23 cellular contexts compared by ENCODE assay signal in genomic region chr16:88413631-88414030, GRCh38. TPM values are rescaled to one million over a fixed set of nuclear protein-coding genes. Genes with fewer than 3 reads are reported as not detected.
A peak's percentile ranks its signal among the peaks of the same experiment; 100 is the strongest.
DNase-seq lines count a peak whose midpoint lies in the region; ATAC-seq, FAIRE-seq and TF ChIP-seq lines count a peak whose summit lies in the region.
"Had no signal": no experiment of that assay in that cellular context is flagged by ENCODE, and none has a peak within 500 bp of the region (broad histone marks: within the 10 kb centered on the region; RNA-seq: fewer than 3 reads in every experiment).

No MANE protein-coding gene starts in this region.

- no peaks in the 10 kb centered on the region for H3K79me2 ChIP-seq in HCT116 (ENCODE audit: insufficient read depth, low read length)
- H3K79me2 ChIP-seq in GM12878 (ENCODE audit: control insufficient read depth, insufficient read depth, low read length): no peaks in the 10 kb centered on the region

- H3K4me2 ChIP-seq in HCT116 (ENCODE audit: low read length): no peak overlapping the region
- no peak overlapping the region for H3K4me2 ChIP-seq in GM12878 (ENCODE audit: control insufficient read depth, insufficient read depth)
- no peak overlapping the region for H3K4me2 ChIP-seq in mesenchymal stem cell (ENCODE audit: low read length, poor library complexity, severe bottlenecking)
- H3K4me2 ChIP-seq: BLaER1 had no signal

- H2AFZ ChIP-seq in HCT116 (ENCODE audit: low read depth, low read length, poor library complexity, severe bottlenecking) (no peak overlapping the region), GM12878 (ENCODE audit: control insufficient read depth, low read depth, low read length) (no peak overlapping the region), mesenchymal stem cell (ENCODE audit: low read depth, low read length) (no peak overlapping the region)

- H2BK120ac ChIP-seq in mesenchymal stem cell (ENCODE audit: low read depth, low read length): no peak overlapping the region

- H4K8ac ChIP-seq in mesenchymal stem cell (ENCODE audit: low read length): no peak overlapping the region

- no peaks in the 10 kb centered on the region for H3K79me1 ChIP-seq in mesenchymal stem cell (replicated peaks; ENCODE audit: low read length, poor library complexity, severe bottlenecking)

- TF ChIP-seq RAD21 in HCT116 (IDR thresholded peaks at IDR 0.05; ENCODE audit: low read depth): no peak
- no peak for TF ChIP-seq RAD21 in GM12878 (IDR thresholded peaks at IDR 0.05; ENCODE audit: insufficient read depth, low read depth, low read length)

- no peak for TF ChIP-seq EP300 in GM12878 (IDR thresholded peaks at IDR 0.05; ENCODE audit: borderline replicate concordance in 1 of 2, control insufficient read depth in 1 of 2, low read depth in 2 of 2, low read length in 2 of 2)

- 28% methylated on average over 12 of the region's 12 CpGs for WGBS in GM12878 (ENCODE audit: insufficient coverage, insufficient replicate concordance, low lambda C conversion rate, missing lambda C conversion rate)
- 96% methylated on average over 12 of the region's 12 CpGs for WGBS in mesenchymal stem cell

- no peak for FAIRE-seq in GM12878 (lab: Jason Lieb, UNC)
- FAIRE-seq: A204.1, D721Med, G401.6, GM12892, GM18507, GM19239 had no signal

- TF ChIP-seq CTCF in HCT116 (IDR thresholded peaks at IDR 0.05 in 2 of 3, conservative IDR thresholded peaks at IDR 0.05 in 1 of 3; ENCODE audit: borderline replicate concordance in 1 of 3, insufficient read depth in 1 of 3, low read depth in 2 of 3, low read length in 2 of 3): no peak
- no peak for TF ChIP-seq CTCF in GM12878 (IDR thresholded peaks at IDR 0.05 in 2 of 3, conservative IDR thresholded peaks at IDR 0.05 in 1 of 3; ENCODE audit: control insufficient read depth in 2 of 3, extremely low read depth in 1 of 3, insufficient read depth in 1 of 3, low read depth in 3 of 3, low read length in 3 of 3)

- POLR2A ChIA-PET in HCT116 (lab: Charles Lee) (no interaction called here), GM12878 (lab: Charles Lee) (no interaction called here)

- H3K36me3 ChIP-seq in HCT116 (ENCODE audit: control insufficient read depth in 1 of 2, insufficient read depth in 2 of 2, low read length in 2 of 2) (no peaks in the 10 kb centered on the region), GM12878 (ENCODE audit: control insufficient read depth in 2 of 2, insufficient read depth in 2 of 2, low read length in 1 of 2) (no peaks in the 10 kb centered on the region), mesenchymal stem cell (ENCODE audit: control insufficient read depth in 1 of 2, insufficient read depth in 2 of 2, low read depth in 1 of 2, low read length in 2 of 2) (peaks cover 8 to 18% of the 10 kb centered on the region in 2 experiments)
- H3K36me3 ChIP-seq: BE2C, BLaER1 had no signal

- H3K9ac ChIP-seq in HCT116 (ENCODE audit: low read length): no peak overlapping the region
- H3K9ac ChIP-seq in GM12878 (ENCODE audit: control insufficient read depth, insufficient read depth, low read length): no peak overlapping the region
- no peak overlapping the region for H3K9ac ChIP-seq in mesenchymal stem cell (ENCODE audit: low read length)
- H3K9ac ChIP-seq: BLaER1 had no signal

- no peak overlapping the region for H3K4ac ChIP-seq in mesenchymal stem cell (ENCODE audit: low read depth in 1 of 2, low read length in 2 of 2)

- no peaks in the 10 kb centered on the region for H3K9me2 ChIP-seq in HCT116 (ENCODE audit: insufficient read depth)

- H2BK5ac ChIP-seq in mesenchymal stem cell (ENCODE audit: low read depth, low read length, poor library complexity, severe bottlenecking): no peak overlapping the region

- BruUV-seq in HCT116 (replicated peaks; lab: Mats Ljungman, UMichigan): no TSS peak
- BruUV-seq in GM12878 (replicated peaks; lab: Mats Ljungman, UMichigan): no TSS peak

- DNase-seq in HCT116 (ENCODE audit: low read depth, low spot score): no peak
- no peak for DNase-seq in GM12878 (ENCODE audit: low read depth, low spot score)
- DNase-seq in mesenchymal stem cell: no peak
- DNase-seq in mesenteric fat pad (ENCODE audit: low spot score): no peak
- DNase-seq in NCI-H2196 (lab: John Stamatoyannopoulos, UW; ENCODE audit: unreplicated experiment): no peak
- DNase-seq: 8988T; ACHN; BE2C; C1 segment of cervical spinal cord; Caco-2; Calu3; CD4-positive, alpha-beta T cell; CD8-positive, alpha-beta T cell; DMS79 treated with DMSO at 0.1 percent for 48 hours; GF-D8 had no signal

- H2BK15ac ChIP-seq in mesenchymal stem cell (ENCODE audit: low read depth, poor library complexity, severe bottlenecking): peak overlapping the region; percentile 55

- in situ Hi-C loops in GM12878 (cut with MboI): no loop called here

- no peak overlapping the region for H2AK5ac ChIP-seq in mesenchymal stem cell (ENCODE audit: low read length, severe bottlenecking)

- peak overlapping the region in 1 of 2 experiments; percentile 50 for H3K14ac ChIP-seq in mesenchymal stem cell (ENCODE audit: low read length in 2 of 2)

- H3K4me3 ChIP-seq in HCT116 (replicated peaks in 1 of 2; ENCODE audit: low read depth in 1 of 2, low read length in 2 of 2) (no peak overlapping the region), GM12878 (no peak overlapping the region), mesenchymal stem cell (ENCODE audit: insufficient read depth in 1 of 2, low read depth in 1 of 2, low read length in 2 of 2) (no peak overlapping the region)
- H3K4me3 ChIP-seq: BLaER1 had no signal

- RAD21 ChIA-PET in HCT116 (lab: Charles Lee; ENCODE audit: low non-redundant PET in 1 of 2, low total read pairs in 2 of 2, uncharacterized antibody in 2 of 2, unreplicated experiment in 2 of 2) (no interaction called here), GM12878 (lab: Charles Lee; ENCODE audit: unreplicated experiment) (no interaction called here)

- H2BK12ac ChIP-seq in mesenchymal stem cell (ENCODE audit: low read length in 2 of 2): no peak overlapping the region

- TF ChIP-seq POLR2A in HCT116 (IDR thresholded peaks at IDR 0.05; ENCODE audit: borderline replicate concordance, extremely low read depth, insufficient read depth, insufficient read length): no peak
- no peak for TF ChIP-seq POLR2A in GM12878 (IDR thresholded peaks at IDR 0.05; ENCODE audit: low read depth, low read length)

- ATAC-seq in HCT116: 0 out of 2 replicates have a peak, but pooled peaks have one; percentile 5
- peak; percentile 25; the same call in 2 of the 3 replicates for ATAC-seq in GM12878
- ATAC-seq in GM19023 (IDR thresholded peaks at IDR 0.05; ENCODE audit: unreplicated experiment): no peak
- ATAC-seq: CD8-positive, alpha-beta T cell had no signal

- no peak overlapping the region for H3K23ac ChIP-seq in mesenchymal stem cell (ENCODE audit: low read length in 2 of 2)

- intact Hi-C loops in HCT116 (cut with micrococcal nuclease) (no loop called here), GM12878 (cut with micrococcal nuclease; ENCODE audit: unreplicated experiment) (no loop called here)

- H3K4me1 ChIP-seq in HCT116 (ENCODE audit: control insufficient read depth in 1 of 2, insufficient read depth in 2 of 2, low read length in 2 of 2) (no peaks in the 10 kb centered on the region), GM12878 (ENCODE audit: control insufficient read depth, insufficient read depth, low read length) (no peaks in the 10 kb centered on the region), mesenchymal stem cell (ENCODE audit: control insufficient read depth, insufficient read depth, low read depth, low read length) (peaks cover 7% of the 10 kb centered on the region)
- H3K4me1 ChIP-seq: BE2C, Caco-2 had no signal

- no peaks in the 10 kb centered on the region for H4K20me1 ChIP-seq in HCT116 (ENCODE audit: insufficient read depth)
- H4K20me1 ChIP-seq in GM12878 (ENCODE audit: control insufficient read depth, insufficient read depth): no peaks in the 10 kb centered on the region
- H4K20me1 ChIP-seq: BLaER1 had no signal

- H4K91ac ChIP-seq in mesenchymal stem cell (ENCODE audit: low read length): no peak overlapping the region

- CTCF ChIA-PET in HCT116 (lab: Charles Lee): no interaction called here
- CTCF ChIA-PET in GM12878 (lab: Yijun Ruan, JAX): no interaction called here

- SMC1A ChIA-PET in GM12878 (lab: Charles Lee; ENCODE audit: uncharacterized antibody, unreplicated experiment): no interaction called here

- H3K27me3 ChIP-seq in HCT116 (ENCODE audit: insufficient read depth, low read length): no peaks in the 10 kb centered on the region
- no peaks in the 10 kb centered on the region; a peak in 1 of 4 replicates for H3K27me3 ChIP-seq in GM12878 (replicated peaks in 1 of 2; ENCODE audit: control insufficient read depth in 2 of 2, insufficient read depth in 2 of 2, low read length in 1 of 2)
- no peaks in the 10 kb centered on the region for H3K27me3 ChIP-seq in mesenchymal stem cell (ENCODE audit: control insufficient read depth in 1 of 2, insufficient read depth in 1 of 2, low read length in 2 of 2)
- H3K27me3 ChIP-seq: BE2C, BLaER1 had no signal

- no peak overlapping the region for H3K18ac ChIP-seq in mesenchymal stem cell (ENCODE audit: low read depth in 1 of 2, low read length in 2 of 2)

- H3K27ac ChIP-seq in HCT116 (ENCODE audit: low read depth, low read length) (no peak overlapping the region), GM12878 (ENCODE audit: control insufficient read depth, insufficient read depth) (no peak overlapping the region), mesenchymal stem cell (ENCODE audit: low read length, poor library complexity, severe bottlenecking) (no peak overlapping the region)
- H3K27ac ChIP-seq: BLaER1 had no signal

- H3K9me3 ChIP-seq in HCT116 (ENCODE audit: control insufficient read depth in 1 of 2, insufficient read depth in 1 of 2, low read depth in 1 of 2, low read length in 2 of 2): no peaks in the 10 kb centered on the region
- no peaks in the 10 kb centered on the region for H3K9me3 ChIP-seq in GM12878 (replicated peaks; ENCODE audit: control insufficient read depth, insufficient read depth, low read length)
- no peaks in the 10 kb centered on the region for H3K9me3 ChIP-seq in mesenchymal stem cell (ENCODE audit: control insufficient read depth, low read length)
- H3K9me3 ChIP-seq: BE2C, BLaER1, Caco-2 had no signal

RNA-seq across cellular contexts. Expression of gene ZNF469, which starts 30.9 kb away (rescaled TPM):
- total RNA-seq in HCT116 (2021; ENCODE audit: unreplicated experiment) (5.9 TPM), GM12878 (2014; rRNA removed) (0.05 and 0.06 TPM in 2 replicates), GM12878 (2014; rRNA removed; fragmentation: Illumina TruSeq; extraction: Trizol) (0.04 and 0.05 TPM in 2 replicates), GM12878 (2021) (0.16 and 0.21 TPM in 2 replicates), mesenteric fat pad (2.5 TPM)
- 2.1 and 2.4 TPM in 2 replicates for polyA plus RNA-seq in HCT116 (2012)
- total RNA-seq in GM12878 (2013; cell fraction: nucleolus; rRNA removed): 0.29 and 0.44 TPM in 2 replicates
- polyA plus RNA-seq in GM12878 (2011; ENCODE audit: low read depth): 0.03 TPM
- polyA plus RNA-seq in GM12878 (2011; rRNA removed) (0.01 TPM in 2 replicates), GM12878 (2014; fragmentation: Illumina TruSeq; extraction: Trizol) (0.01 and 0.02 TPM in 2 replicates), GM12878 (2014; fragmentation: Nextera tagmentation; extraction: Ambion mirVana) (not detected), GM12878 (2014; rRNA removed) (0.04 and 0.12 TPM in 2 replicates), GM12878 (2016; fragmentation: Nextera tagmentation; extraction: Ambion mirVana) (under 1 TPM in 1 of 2 experiments, not detected in 1; 0.04 TPM)
- 0.01 and 0.02 TPM in 2 replicates for polyA plus RNA-seq in GM12878 (2011; cell fraction: cytosol; rRNA removed)
- polyA plus RNA-seq in GM12878 (2011; cell fraction: nucleus; rRNA removed): 0.15 and 0.23 TPM in 2 replicates
- polyA plus RNA-seq in GM12878 (2012): 0.11 and 0.14 TPM in 2 replicates
- 0.07 and 0.41 TPM in 2 replicates for polyA minus RNA-seq in GM12878 (2011; rRNA and poly(A)+ RNA removed)
- 0.10 and 0.13 TPM in 2 replicates for polyA minus RNA-seq in GM12878 (2011; cell fraction: cytosol; rRNA and poly(A)+ RNA removed)
- 0.48 and 0.67 TPM in 2 replicates for polyA minus RNA-seq in GM12878 (2011; cell fraction: nucleus; rRNA and poly(A)+ RNA removed)
- polyA plus RNA-seq in mesenchymal stem cell (2013, experiment 1 of 2): 11.1 TPM
- 10.4 TPM for polyA plus RNA-seq in mesenchymal stem cell (2013, experiment 2 of 2)

RNA-seq across cellular contexts. Expression of gene ZFPM1, which starts 39.4 kb away (rescaled TPM):
- total RNA-seq in HCT116 (2021; ENCODE audit: unreplicated experiment): 14.6 TPM
- polyA plus RNA-seq in HCT116 (2012): 5.6 and 6.4 TPM in 2 replicates
- total RNA-seq in GM12878 (2013; cell fraction: nucleolus; rRNA removed): 5.8 and 7.0 TPM in 2 replicates
- 0.82 and 1.1 TPM in 2 replicates for total RNA-seq in GM12878 (2014; rRNA removed)
- total RNA-seq in GM12878 (2014; rRNA removed; fragmentation: Illumina TruSeq; extraction: Trizol): 0.23 and 0.36 TPM in 2 replicates
- 4.0 and 5.1 TPM in 2 replicates for total RNA-seq in GM12878 (2021)
- polyA plus RNA-seq in GM12878 (2011; ENCODE audit: low read depth): 0.13 TPM
- polyA plus RNA-seq in GM12878 (2011; rRNA removed): 0.13 and 0.46 TPM in 2 replicates
- 0.34 and 0.69 TPM in 2 replicates for polyA plus RNA-seq in GM12878 (2011; cell fraction: cytosol; rRNA removed)
- 2.9 and 5.4 TPM in 2 replicates for polyA plus RNA-seq in GM12878 (2011; cell fraction: nucleus; rRNA removed)
- polyA plus RNA-seq in GM12878 (2012): 1.7 and 1.8 TPM in 2 replicates
- 0.24 TPM in 1 of 2 replicates, not detected in the other for polyA plus RNA-seq in GM12878 (2014; fragmentation: Illumina TruSeq; extraction: Trizol)
- polyA plus RNA-seq in GM12878 (2014; fragmentation: Nextera tagmentation; extraction: Ambion mirVana): under 1 TPM; 0.02 to 0.03 TPM
- 1.2 and 1.5 TPM in 2 replicates for polyA plus RNA-seq in GM12878 (2014; rRNA removed)
- polyA plus RNA-seq in GM12878 (2016; fragmentation: Nextera tagmentation; extraction: Ambion mirVana): under 1 TPM; 0.03 to 0.09 TPM
- polyA minus RNA-seq in GM12878 (2011; rRNA and poly(A)+ RNA removed): 0.51 and 1.3 TPM in 2 replicates
- 1.2 and 2.1 TPM in 2 replicates for polyA minus RNA-seq in GM12878 (2011; cell fraction: cytosol; rRNA and poly(A)+ RNA removed)
- 1.2 and 5.1 TPM in 2 replicates for polyA minus RNA-seq in GM12878 (2011; cell fraction: nucleus; rRNA and poly(A)+ RNA removed)
- 3.4 TPM for polyA plus RNA-seq in mesenchymal stem cell (2013, experiment 1 of 2)
- polyA plus RNA-seq in mesenchymal stem cell (2013, experiment 2 of 2): 3.4 TPM
- 4.8 TPM for total RNA-seq in mesenteric fat pad
